ENCODE assay signal across 37 cellular contexts in genomic region chr10:82692458-82692857, GRCh38.
"Had no signal": no experiment of that assay in that cellular context is flagged by ENCODE, and none has a peak within 500 bp of the region (broad histone marks: within the 10 kb centered on the region; RNA-seq: fewer than 3 reads in every experiment).

No MANE protein-coding gene starts in this region.

- H3K4me1 Mint-ChIP-seq: activated CD4-positive, alpha-beta T cell treated with anti-CD3 and anti-CD28 coated beads for 36 hours; activated CD4-positive, alpha-beta T cell treated with anti-CD3 and anti-CD28 coated beads, Interleukin-2, amount 10 ng/mL, durations not matched to agents 7 days and 5 days; activated CD8-positive, alpha-beta memory T cell treated with anti-CD3 and anti-CD28 coated beads, Interleukin-2, amount 10 ng/mL, durations not matched to agents 7 days and 5 days; activated naive CD4-positive, alpha-beta T cell treated with anti-CD3 and anti-CD28 coated beads, Interleukin-2, amount 10 ng/mL, durations not matched to agents 7 days and 5 days; activated naive CD8-positive, alpha-beta T cell treated with anti-CD3 and anti-CD28 coated beads, Interleukin-2, amount 50 U/mL, for 24 hours; brain had no signal

- ATAC-seq: activated CD4-positive, alpha-beta T cell treated with anti-CD3 and anti-CD28 coated beads for 36 hours; activated CD4-positive, CD25-positive, alpha-beta regulatory T cell treated with anti-CD3 and anti-CD28 coated beads, Interleukin-2, amount 50 U/mL, for 24 hours; activated CD8-positive, alpha-beta memory T cell treated with anti-CD3 and anti-CD28 coated beads, Interleukin-2, amount 10 ng/mL, durations not matched to agents 7 days and 5 days; activated naive CD8-positive, alpha-beta T cell treated with anti-CD3 and anti-CD28 coated beads, Interleukin-2, amount 50 U/mL, for 24 hours had no signal

- H3K4me3 ChIP-seq: MG63, SJCRH30, SK-N-MC had no signal

- H3K27me3 Mint-ChIP-seq: activated CD4-positive, alpha-beta memory T cell treated with anti-CD3 and anti-CD28 coated beads for 36 hours; activated CD4-positive, alpha-beta T cell treated with anti-CD3 and anti-CD28 coated beads for 36 hours; activated CD4-positive, alpha-beta T cell treated with anti-CD3 and anti-CD28 coated beads, Interleukin-2, amount 10 ng/mL, durations not matched to agents 7 days and 5 days; activated CD8-positive, alpha-beta memory T cell treated with anti-CD3 and anti-CD28 coated beads, Interleukin-2, amount 10 ng/mL, durations not matched to agents 7 days and 5 days; activated naive CD4-positive, alpha-beta T cell treated with anti-CD3 and anti-CD28 coated beads, Interleukin-2, amount 10 ng/mL, durations not matched to agents 7 days and 5 days; activated naive CD8-positive, alpha-beta T cell; activated naive CD8-positive, alpha-beta T cell treated with anti-CD3 and anti-CD28 coated beads, Interleukin-2, amount 50 U/mL, for 24 hours; brain had no signal

- H3K27me3 ChIP-seq: MG63, SJCRH30 had no signal

- H3K9me3 ChIP-seq: MG63, SJCRH30 had no signal

- H3K4me3 Mint-ChIP-seq: activated CD4-positive, alpha-beta memory T cell treated with anti-CD3 and anti-CD28 coated beads for 36 hours; activated CD4-positive, alpha-beta T cell treated with anti-CD3 and anti-CD28 coated beads for 36 hours; activated CD4-positive, alpha-beta T cell treated with anti-CD3 and anti-CD28 coated beads, Interleukin-2, amount 10 ng/mL, durations not matched to agents 7 days and 5 days; activated CD8-positive, alpha-beta memory T cell treated with anti-CD3 and anti-CD28 coated beads, Interleukin-2, amount 10 ng/mL, durations not matched to agents 7 days and 5 days; activated naive CD4-positive, alpha-beta T cell treated with anti-CD3 and anti-CD28 coated beads, Interleukin-2, amount 10 ng/mL, durations not matched to agents 7 days and 5 days; activated naive CD8-positive, alpha-beta T cell; activated naive CD8-positive, alpha-beta T cell treated with anti-CD3 and anti-CD28 coated beads, Interleukin-2, amount 50 U/mL, for 24 hours; brain; T-helper 1 cell treated with Interleukin-12 subunit alpha and Interleukin-12 subunit beta and Interleukin-4 antibody, amounts not matched to agents 30 μg/mL and 1 μg/mL, for 36 hours; T-helper 2 cell treated with Interferon-gamma antibody and Interleukin-4, amounts not matched to agents 5 μg/mL and 100 μg/mL, for 36 hours had no signal

- DNase-seq: activated CD4-positive, alpha-beta memory T cell treated with anti-CD3 and anti-CD28 coated beads for 36 hours; activated CD4-positive, alpha-beta T cell treated with anti-CD3 and anti-CD28 coated beads for 36 hours; activated CD4-positive, alpha-beta T cell treated with anti-CD3 and anti-CD28 coated beads, Interleukin-2, amount 10 ng/mL, durations not matched to agents 7 days and 5 days; activated CD8-positive, alpha-beta memory T cell treated with anti-CD3 and anti-CD28 coated beads for 24 hours; activated CD8-positive, alpha-beta memory T cell treated with anti-CD3 and anti-CD28 coated beads, Interleukin-2, amount 10 ng/mL, durations not matched to agents 7 days and 5 days; activated CD8-positive, alpha-beta memory T cell treated with anti-CD3 and anti-CD28 coated beads, Interleukin-2, amount 50 U/mL, for 48 hours; activated effector memory CD4-positive, alpha-beta T cell treated with Interleukin-2 at 50 U/mL for 16 hours; activated naive CD4-positive, alpha-beta T cell treated with anti-CD3 and anti-CD28 coated beads, Interleukin-2, amount 10 ng/mL, durations not matched to agents 7 days and 5 days; activated naive CD8-positive, alpha-beta T cell treated with anti-CD3 and anti-CD28 coated beads, Interleukin-2, amount 50 U/mL, for 24 hours; activated T-cell treated with anti-CD3 and anti-CD28 coated beads, Interleukin-2, amount 50 U/mL, for 48 hours; anterior cingulate cortex; caudate nucleus; cerebellar nuclear complex; Karpas-422; MG63; NCI-H1048; NCI-H1105 treated with DMSO at 0.1 percent for 48 hours; NCI-H1436; NCI-H1694; NCI-H1930; NCI-H2081 treated with DMSO at 0.1 percent for 48 hours; NCI-H226; NCI-H446 treated with DMSO at 0.1 percent for 48 hours; NCI-H524 treated with DMSO at 0.1 percent for 48 hours; NCI-H748 treated with DMSO at 0.1 percent for 48 hours; NK-92 treated with Interleukin-12 subunit alpha and Interleukin-12 subunit beta, amount 100 ng/mL, for 24 hours; OCI-M1; SHP77; SJCRH30 had no signal

- H3K4me1 ChIP-seq: SJCRH30 had no signal

- H3K27ac Mint-ChIP-seq: activated CD4-positive, alpha-beta memory T cell treated with anti-CD3 and anti-CD28 coated beads for 36 hours; activated CD4-positive, alpha-beta T cell treated with anti-CD3 and anti-CD28 coated beads for 36 hours; activated CD4-positive, alpha-beta T cell treated with anti-CD3 and anti-CD28 coated beads, Interleukin-2, amount 10 ng/mL, durations not matched to agents 7 days and 5 days; activated CD8-positive, alpha-beta memory T cell treated with anti-CD3 and anti-CD28 coated beads, Interleukin-2, amount 10 ng/mL, durations not matched to agents 7 days and 5 days; activated naive CD4-positive, alpha-beta T cell treated with anti-CD3 and anti-CD28 coated beads, Interleukin-2, amount 10 ng/mL, durations not matched to agents 7 days and 5 days; activated naive CD8-positive, alpha-beta T cell; activated naive CD8-positive, alpha-beta T cell treated with anti-CD3 and anti-CD28 coated beads, Interleukin-2, amount 50 U/mL, for 24 hours; brain; T-helper 1 cell treated with Interleukin-12 subunit alpha and Interleukin-12 subunit beta and Interleukin-4 antibody, amounts not matched to agents 30 μg/mL and 1 μg/mL, for 36 hours; T-helper 2 cell treated with Interferon-gamma antibody and Interleukin-4, amounts not matched to agents 5 μg/mL and 100 μg/mL, for 36 hours had no signal

- H3K27ac ChIP-seq: SJCRH30, SK-N-MC had no signal

- FAIRE-seq: bronchial epithelial cell, TTC549 had no signal

- H3K36me3 ChIP-seq: MG63, SJCRH30 had no signal

- H3K36me3 Mint-ChIP-seq: activated CD4-positive, alpha-beta memory T cell treated with anti-CD3 and anti-CD28 coated beads for 36 hours; activated CD8-positive, alpha-beta memory T cell treated with anti-CD3 and anti-CD28 coated beads, Interleukin-2, amount 10 ng/mL, durations not matched to agents 7 days and 5 days; activated naive CD4-positive, alpha-beta T cell treated with anti-CD3 and anti-CD28 coated beads, Interleukin-2, amount 10 ng/mL, durations not matched to agents 7 days and 5 days; activated naive CD8-positive, alpha-beta T cell had no signal
